ENCODE assay signal across 8 cellular contexts in the genomic region with DNA sequence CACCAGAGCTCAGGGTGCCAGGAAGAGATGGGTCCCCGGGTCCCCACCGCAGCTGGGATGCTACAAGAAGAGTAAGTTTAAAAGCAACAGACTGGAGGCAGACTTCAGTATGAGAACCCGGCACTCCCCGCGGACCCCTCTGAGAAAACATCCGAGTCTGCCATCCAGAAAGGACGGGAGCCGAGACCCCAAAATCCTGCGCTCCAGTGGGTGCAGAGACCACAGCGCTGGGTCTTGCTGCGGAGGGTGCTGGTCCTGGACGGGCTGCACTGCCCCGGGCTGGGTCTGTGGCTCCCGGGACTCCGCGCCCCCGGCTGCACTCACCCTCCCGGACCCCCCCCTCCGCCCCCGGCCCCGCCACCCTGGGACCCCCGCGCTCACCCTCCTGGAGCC. TPM values are rescaled to one million over a fixed set of nuclear protein-coding genes. Genes with fewer than 3 reads are reported as not detected.
DNase-seq lines count a peak whose midpoint lies in the region; ATAC-seq, FAIRE-seq and TF ChIP-seq lines count a peak whose summit lies in the region.

No MANE protein-coding gene starts in this region.

- H2AFZ ChIP-seq in SK-N-SH (ENCODE audit: low read depth), result 0 out of 2 replicates have a peak overlapping the region, but pooled peaks have one; percentile 23

- peaks cover 0 to 6% of the 10 kb centered on the region in 2 experiments for H3K36me3 ChIP-seq in SK-N-SH (replicated peaks in 1 of 2; ENCODE audit: control insufficient read depth in 1 of 2, insufficient read depth in 2 of 2, low read length in 1 of 2)
- H3K36me3 ChIP-seq in psoas muscle (ENCODE audit: insufficient read depth in 1 of 2, low read depth in 1 of 2), result no peaks in the 10 kb centered on the region

- WGBS in SK-N-SH (ENCODE audit: low lambda C conversion rate), result 12% methylated on average over 7 of the region's 23 CpGs
- 3 to 5% (median 3%) methylated on average over 9 to 23 of the region's 23 CpGs for WGBS in psoas muscle, 3 donors

- H3K4me1 ChIP-seq in SK-N-SH (ENCODE audit: control insufficient read depth in 1 of 2, insufficient read depth in 2 of 2, low read depth in 1 of 2, low read length in 1 of 2), result peaks cover 3 to 28% of the 10 kb centered on the region in 2 experiments; a peak in 2 of 4 replicates
- peaks cover 5% of the 10 kb centered on the region for H3K4me1 ChIP-seq in psoas muscle

- no peak for FAIRE-seq in H54 (lab: Jason Lieb, UNC)

- DNase-seq in GM12864 (ENCODE audit: low read depth) (no peak), SK-N-SH (no peak), foreskin fibroblast (peak in 1 of 2 donors; percentile 16), psoas muscle (no peak), H54 (ENCODE audit: insufficient read length, low spot score) (no peak)
- DNase-seq in activated effector memory CD4-positive, alpha-beta T cell treated with Interleukin-2 at 50 U/mL for 16 hours, result no peak

- TF ChIP-seq EP300 in SK-N-SH (IDR thresholded peaks at IDR 0.05; ENCODE audit: borderline replicate concordance in 1 of 2, low read depth in 1 of 2, low read length in 1 of 2), result no peak

- intact Hi-C loops in psoas muscle (cut with DNase I), result no loop called here

- no peak for TF ChIP-seq POLR2A in H54 (IDR thresholded peaks at IDR 0.05; ENCODE audit: low read depth, low read length)

- POLR2A ChIA-PET in SK-N-SH (lab: Yijun Ruan, JAX), result interaction anchor here (0.8 to 1.0 kb wide), 3 partner anchors 25 to 53 kb away, joined by 3 read pairs; a partner anchor contains a TSS

- H3K79me2 ChIP-seq in SK-N-SH (ENCODE audit: insufficient read depth), result peaks cover 8% of the 10 kb centered on the region; the same call in 1 of the 2 replicates

- no peak for TF ChIP-seq RAD21 in SK-N-SH (IDR thresholded peaks at IDR 0.05; ENCODE audit: low read length)

- CTCF ChIA-PET in SK-N-SH (lab: Yijun Ruan, JAX), result interaction anchor here (0.8 to 1.3 kb wide), 2 partner anchors 17 to 201 kb away, joined by 4 read pairs; no protein-coding TSS in a partner anchor

- H3K9ac ChIP-seq in SK-N-SH, result peak overlapping the region; percentile 73

- H3K27ac ChIP-seq in SK-N-SH (ENCODE audit: low read depth in 2 of 2, low read length in 1 of 2) (peak overlapping the region in 1 of 2 experiments; percentile 39; a peak in 1 of 4 replicates), psoas muscle (peak overlapping the region; percentile 60)

- H3K9me2 ChIP-seq in SK-N-SH, result no peaks in the 10 kb centered on the region

- H3K27me3 ChIP-seq in SK-N-SH (ENCODE audit: insufficient read depth), result no peaks in the 10 kb centered on the region
- peaks cover 0 to 34% (median 5%) of the 10 kb centered on the region in 3 donors for H3K27me3 ChIP-seq in psoas muscle (ENCODE audit: insufficient read depth in 3 of 3, low read length in 2 of 3)

- peak overlapping the region; percentile 86 for H3K4me3 ChIP-seq in GM12864 (ENCODE audit: low read depth, low read length)
- peak overlapping the region; percentile 79 to 80 for H3K4me3 ChIP-seq in SK-N-SH (ENCODE audit: low read depth in 2 of 2, low read length in 1 of 2)
- peak overlapping the region; percentile 50 to 82 for H3K4me3 ChIP-seq in foreskin fibroblast (ENCODE audit: low read depth in 1 of 2, low read length in 2 of 2)
- H3K4me3 ChIP-seq in psoas muscle, result peak overlapping the region; percentile 70

- H3F3A ChIP-seq in SK-N-SH (replicated peaks; ENCODE audit: insufficient read depth), result no peaks in the 10 kb centered on the region

- H3K4me2 ChIP-seq in SK-N-SH, result peak overlapping the region; percentile 95

- H3K9me3 ChIP-seq in SK-N-SH (no peaks in the 10 kb centered on the region), psoas muscle (no peaks in the 10 kb centered on the region)

- TF ChIP-seq CTCF in GM12864 (IDR thresholded peaks at IDR 0.05; ENCODE audit: low read depth, low read length, missing control alignments) (no peak), SK-N-SH (IDR thresholded peaks at IDR 0.05) (no peak), foreskin fibroblast (IDR thresholded peaks at IDR 0.05; ENCODE audit: low read depth, low read length) (no peak), psoas muscle (IDR thresholded peaks at IDR 0.05) (no peak)

- no peaks in the 10 kb centered on the region for H4K20me1 ChIP-seq in SK-N-SH (ENCODE audit: insufficient read depth)

- ATAC-seq in psoas muscle (peak in 2 of 4 donors; percentile 7 to 12), GM18520 (IDR thresholded peaks at IDR 0.05; ENCODE audit: unreplicated experiment) (no peak), GM18907 (IDR thresholded peaks at IDR 0.05; ENCODE audit: unreplicated experiment) (no peak)

TF ChIP-seq in SK-N-SH, 30 proteins besides CTCF, POLR2A, EP300 and RAD21:
- TF ChIP-seq, protein P1, sequence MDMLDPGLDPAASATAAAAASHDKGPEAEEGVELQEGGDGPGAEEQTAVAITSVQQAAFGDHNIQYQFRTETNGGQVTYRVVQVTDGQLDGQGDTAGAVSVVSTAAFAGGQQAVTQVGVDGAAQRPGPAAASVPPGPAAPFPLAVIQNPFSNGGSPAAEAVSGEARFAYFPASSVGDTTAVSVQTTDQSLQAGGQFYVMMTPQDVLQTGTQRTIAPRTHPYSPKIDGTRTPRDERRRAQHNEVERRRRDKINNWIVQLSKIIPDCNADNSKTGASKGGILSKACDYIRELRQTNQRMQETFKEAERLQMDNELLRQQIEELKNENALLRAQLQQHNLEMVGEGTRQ (IDR thresholded peaks at IDR 0.05; ENCODE audit: borderline replicate concordance, low read depth, low read length), result no peak
- TF ChIP-seq EZH2phosphoT487 (IDR thresholded peaks at IDR 0.05; ENCODE audit: borderline replicate concordance, low read depth) (no peak), JUND (IDR thresholded peaks at IDR 0.05) (no peak), FOXM1 (IDR thresholded peaks at IDR 0.05; ENCODE audit: low read depth) (no peak), POLR2AphosphoS5 (IDR thresholded peaks at IDR 0.05; ENCODE audit: low read depth, low read length) (no peak), SIN3A (IDR thresholded peaks at IDR 0.05; ENCODE audit: borderline replicate concordance, low read depth, low read length) (no peak), TCF12 (IDR thresholded peaks at IDR 0.05) (no peak), TAF1 (IDR thresholded peaks at IDR 0.05; ENCODE audit: borderline replicate concordance, low read depth, low read length) (no peak), ELF1 (IDR thresholded peaks at IDR 0.05) (no peak), CHD2 (IDR thresholded peaks at IDR 0.05; ENCODE audit: low read length, partially characterized antibody) (no peak), NFIC (IDR thresholded peaks at IDR 0.05; ENCODE audit: borderline replicate concordance) (no peak)
- TF ChIP-seq, protein P2, sequence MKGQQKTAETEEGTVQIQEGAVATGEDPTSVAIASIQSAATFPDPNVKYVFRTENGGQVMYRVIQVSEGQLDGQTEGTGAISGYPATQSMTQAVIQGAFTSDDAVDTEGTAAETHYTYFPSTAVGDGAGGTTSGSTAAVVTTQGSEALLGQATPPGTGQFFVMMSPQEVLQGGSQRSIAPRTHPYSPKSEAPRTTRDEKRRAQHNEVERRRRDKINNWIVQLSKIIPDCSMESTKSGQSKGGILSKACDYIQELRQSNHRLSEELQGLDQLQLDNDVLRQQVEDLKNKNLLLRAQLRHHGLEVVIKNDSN (IDR thresholded peaks at IDR 0.05; ENCODE audit: borderline replicate concordance, low read depth), result no peak
- TF ChIP-seq, protein P3, sequence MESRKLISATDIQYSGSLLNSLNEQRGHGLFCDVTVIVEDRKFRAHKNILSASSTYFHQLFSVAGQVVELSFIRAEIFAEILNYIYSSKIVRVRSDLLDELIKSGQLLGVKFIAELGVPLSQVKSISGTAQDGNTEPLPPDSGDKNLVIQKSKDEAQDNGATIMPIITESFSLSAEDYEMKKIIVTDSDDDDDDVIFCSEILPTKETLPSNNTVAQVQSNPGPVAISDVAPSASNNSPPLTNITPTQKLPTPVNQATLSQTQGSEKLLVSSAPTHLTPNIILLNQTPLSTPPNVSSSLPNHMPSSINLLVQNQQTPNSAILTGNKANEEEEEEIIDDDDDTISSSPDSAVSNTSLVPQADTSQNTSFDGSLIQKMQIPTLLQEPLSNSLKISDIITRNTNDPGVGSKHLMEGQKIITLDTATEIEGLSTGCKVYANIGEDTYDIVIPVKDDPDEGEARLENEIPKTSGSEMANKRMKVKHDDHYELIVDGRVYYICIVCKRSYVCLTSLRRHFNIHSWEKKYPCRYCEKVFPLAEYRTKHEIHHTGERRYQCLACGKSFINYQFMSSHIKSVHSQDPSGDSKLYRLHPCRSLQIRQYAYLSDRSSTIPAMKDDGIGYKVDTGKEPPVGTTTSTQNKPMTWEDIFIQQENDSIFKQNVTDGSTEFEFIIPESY (IDR thresholded peaks at IDR 0.05; ENCODE audit: borderline replicate concordance, low read depth), result no peak
- TF ChIP-seq, protein P4, sequence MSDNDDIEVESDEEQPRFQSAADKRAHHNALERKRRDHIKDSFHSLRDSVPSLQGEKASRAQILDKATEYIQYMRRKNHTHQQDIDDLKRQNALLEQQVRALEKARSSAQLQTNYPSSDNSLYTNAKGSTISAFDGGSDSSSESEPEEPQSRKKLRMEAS (IDR thresholded peaks at IDR 0.05; ENCODE audit: low read depth), result no peak
TF ChIP-seq in SK-N-SH: peak in this region for 0.

RNA-seq across cellular contexts. Expression of a gene that starts 0.3 kb away (rescaled TPM):
- polyA plus RNA-seq in SK-N-SH (2012; rRNA removed) (5.5 and 7.6 TPM in 2 replicates), psoas muscle (1 to 10 TPM in 2 of 3 donors, under 1 TPM in 1; 0.82 to 3.1 (median 1.5) TPM)
- polyA plus RNA-seq in SK-N-SH (2012; cell fraction: cytosol; rRNA removed), result 1.8 and 3.5 TPM in 2 replicates
- polyA plus RNA-seq in SK-N-SH (2012; cell fraction: nucleus; rRNA removed), result 10.9 and 12.8 TPM in 2 replicates
- total RNA-seq in psoas muscle, result 1 to 10 TPM; 3.5 to 8.0 (median 5.4) TPM

RNA-seq across cellular contexts. Expression of a gene that starts 19.8 kb away (rescaled TPM):
- polyA plus RNA-seq in SK-N-SH (2012; rRNA removed) (4.5 and 5.5 TPM in 2 replicates), psoas muscle (under 1 TPM in 2 of 3 donors, not detected in 1; 0.07 to 0.08 TPM)
- polyA plus RNA-seq in SK-N-SH (2012; cell fraction: cytosol; rRNA removed), result 2.0 and 3.3 TPM in 2 replicates
- polyA plus RNA-seq in SK-N-SH (2012; cell fraction: nucleus; rRNA removed), result 13.7 and 16.2 TPM in 2 replicates
- total RNA-seq in psoas muscle, result under 1 TPM in 1 of 4 donors, not detected in 3; 0.14 TPM

RNA-seq across cellular contexts. Expression of a gene that starts 26.2 kb away (rescaled TPM):
- not detected in 2 replicates for polyA plus RNA-seq in SK-N-SH (2012; rRNA removed)
- polyA plus RNA-seq in SK-N-SH (2012; cell fraction: cytosol; rRNA removed), result not detected in 2 replicates
- polyA plus RNA-seq in SK-N-SH (2012; cell fraction: nucleus; rRNA removed), result 0.05 TPM in 1 of 2 replicates, not detected in the other
- not detected for total RNA-seq in psoas muscle
- not detected for polyA plus RNA-seq in psoas muscle

RNA-seq across cellular contexts. Expression of a gene that starts 36.6 kb away (rescaled TPM):
- 0.07 and 0.13 TPM in 2 replicates for polyA plus RNA-seq in SK-N-SH (2012; rRNA removed)
- 0.06 and 0.16 TPM in 2 replicates for polyA plus RNA-seq in SK-N-SH (2012; cell fraction: cytosol; rRNA removed)
- polyA plus RNA-seq in SK-N-SH (2012; cell fraction: nucleus; rRNA removed), result 0.26 and 0.27 TPM in 2 replicates
- under 1 TPM in 1 of 4 donors, not detected in 3; 0.06 TPM for total RNA-seq in psoas muscle
- polyA plus RNA-seq in psoas muscle, result under 1 TPM in 2 of 3 donors, not detected in 1; 0.04 TPM

RNA-seq across cellular contexts. Expression of a gene that starts 53.2 kb away (rescaled TPM):
- 5.6 and 6.5 TPM in 2 replicates for polyA plus RNA-seq in SK-N-SH (2012; rRNA removed)
- polyA plus RNA-seq in SK-N-SH (2012; cell fraction: cytosol; rRNA removed), result 3.2 and 4.9 TPM in 2 replicates
- 9.9 and 10.9 TPM in 2 replicates for polyA plus RNA-seq in SK-N-SH (2012; cell fraction: nucleus; rRNA removed)
- 10 to 100 TPM in 1 of 4 donors, 1 to 10 TPM in 3; 5.4 to 10.1 (median 7.8) TPM for total RNA-seq in psoas muscle
- polyA plus RNA-seq in psoas muscle, result 1 to 10 TPM; 6.9 to 8.7 (median 8.5) TPM
